In genomic region chr2:83115606-83116005, GRCh38 we compare ENCODE assay signal across 28 cellular contexts.
"Had no signal": no experiment of that assay in that cellular context is flagged by ENCODE, and none has a peak within 500 bp of the region (broad histone marks: within the 10 kb centered on the region; RNA-seq: fewer than 3 reads in every experiment).

No MANE protein-coding gene starts in this region.

- H3K4me3 ChIP-seq: body of pancreas, MG63, Peyer's patch, SJCRH30, SK-N-MC had no signal

- FAIRE-seq: astrocyte, bronchial epithelial cell had no signal

- DNase-seq: activated CD4-positive, alpha-beta T cell treated with anti-CD3 and anti-CD28 coated beads, Interleukin-2, amount 10 ng/mL, durations not matched to agents 24 days and 14 days; activated CD4-positive, alpha-beta T cell treated with anti-CD3 and anti-CD28 coated beads, Interleukin-2, amount 50 U/mL, for 4 hours; activated CD8-positive, alpha-beta T cell treated with anti-CD3 and anti-CD28 coated beads for 36 hours; activated gamma-delta T cell; activated naive CD4-positive, alpha-beta T cell treated with Interleukin-2 at 50 U/mL for 16 hours; activated naive CD8-positive, alpha-beta T cell treated with anti-CD3 and anti-CD28 coated beads, Interleukin-2, amount 10 ng/mL, durations not matched to agents 7 days and 5 days; activated T-cell treated with anti-CD3 and anti-CD28 coated beads, Interleukin-2, amount 50 U/mL, for 1 hour; body of pancreas; caudate nucleus; cerebellar nuclear complex; Karpas-422; MG63; NCI-H1048; NCI-H1105 treated with DMSO at 0.1 percent for 48 hours; NCI-H1436; NCI-H1694; NCI-H1930; NCI-H2081 treated with DMSO at 0.1 percent for 48 hours; NCI-H345; NCI-H524 treated with DMSO at 0.1 percent for 48 hours; Peyer's patch; RPMI8226; SJCRH30; T1000 had no signal

- H3K36me3 ChIP-seq: MG63, Peyer's patch, SJCRH30 had no signal

- H3K27me3 ChIP-seq: body of pancreas, MG63, Peyer's patch, SJCRH30 had no signal

- H3K9me3 ChIP-seq: body of pancreas, MG63, Peyer's patch, SJCRH30 had no signal

- ATAC-seq: activated CD8-positive, alpha-beta T cell treated with anti-CD3 and anti-CD28 coated beads for 36 hours; body of pancreas; Right ventricle myocardium inferior had no signal

- H3K4me1 ChIP-seq: body of pancreas, Peyer's patch, SJCRH30 had no signal

- H3K27ac ChIP-seq: body of pancreas, Peyer's patch, SJCRH30, SK-N-MC had no signal
